In the genomic region with DNA sequence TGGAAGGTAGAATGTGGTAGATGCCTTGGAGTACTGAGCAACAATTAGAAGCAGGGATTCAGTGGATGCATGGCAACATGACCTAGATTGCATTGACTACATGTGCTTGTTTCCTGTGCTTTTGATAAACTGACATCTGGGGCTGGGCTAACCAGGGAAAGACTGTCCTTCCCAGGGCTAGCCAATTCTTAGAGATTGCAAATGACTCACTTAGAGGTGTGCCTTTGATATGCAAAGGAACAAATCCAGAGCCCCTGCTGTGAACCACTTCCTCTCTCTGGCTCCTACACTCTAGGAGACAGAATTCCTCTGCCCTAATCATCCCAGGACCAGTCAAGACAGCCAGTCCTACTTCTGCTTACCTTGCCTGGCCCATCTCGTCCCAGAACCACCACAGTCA, we compare ENCODE assay signal across 14 cellular contexts.
DNase-seq lines count a peak whose midpoint lies in the region; ATAC-seq and TF ChIP-seq lines count a peak whose summit lies in the region.
"Had no signal": no experiment of that assay in that cellular context is flagged by ENCODE, and none has a peak within 500 bp of the region (broad histone marks: within the 10 kb centered on the region; RNA-seq: fewer than 3 reads in every experiment).

No MANE protein-coding gene starts in this region.

- peaks cover 1% of the 10 kb centered on the region for H3K36me3 Mint-ChIP-seq in neural progenitor cell
- no peaks in the 10 kb centered on the region for H3K36me3 Mint-ChIP-seq in activated CD4-positive, alpha-beta T cell treated with anti-CD3 and anti-CD28 coated beads, Interleukin-2, amount 10 ng/mL, durations not matched to agents 24 days and 14 days (ENCODE audit: low read depth)
- H3K36me3 Mint-ChIP-seq: stimulated activated naive B cell treated with anti-CD40 and anti-IgM and Interleukin-4, amounts not matched to agents 10 μg/mL and 1 μg/mL and 100 μg/mL, for 72 hours had no signal

- H3K4me2 ChIP-seq in neural progenitor cell = peak overlapping the region; percentile 44

- H3K27me3 ChIP-seq in neural progenitor cell (no peaks in the 10 kb centered on the region), upper lobe of left lung (no peaks in the 10 kb centered on the region)
- H3K27me3 ChIP-seq: ovary had no signal

- H3K9me3 Mint-ChIP-seq in neural progenitor cell = peaks cover 13% of the 10 kb centered on the region
- H3K9me3 Mint-ChIP-seq in activated CD4-positive, alpha-beta T cell treated with anti-CD3 and anti-CD28 coated beads, Interleukin-2, amount 10 ng/mL, durations not matched to agents 24 days and 14 days = no peaks in the 10 kb centered on the region
- H3K9me3 Mint-ChIP-seq: stimulated activated naive B cell treated with anti-CD40 and anti-IgM and Interleukin-4, amounts not matched to agents 10 μg/mL and 1 μg/mL and 100 μg/mL, for 72 hours had no signal

- no peaks in the 10 kb centered on the region for H4K20me1 ChIP-seq in neural progenitor cell (ENCODE audit: low read depth)

- H3K4me3 ChIP-seq in NB4 (ENCODE audit: low read depth, low read length) (no peak overlapping the region), epithelial cell of esophagus (ENCODE audit: low read length) (no peak overlapping the region), neural progenitor cell (no peak overlapping the region), upper lobe of left lung (no peak overlapping the region)
- H3K4me3 ChIP-seq: ovary had no signal

- TF ChIP-seq POLR2A in NB4 (IDR thresholded peaks at IDR 0.05; ENCODE audit: extremely low read depth, insufficient read length) (no peak), upper lobe of left lung (IDR thresholded peaks at IDR 0.05) (no peak)

- TF ChIP-seq EP300 in upper lobe of left lung (IDR thresholded peaks at IDR 0.05) = no peak

- H3F3A ChIP-seq in neural progenitor cell (ENCODE audit: low read depth) = no peaks in the 10 kb centered on the region

- no peaks in the 10 kb centered on the region for H3K36me3 ChIP-seq in neural progenitor cell
- H3K36me3 ChIP-seq in upper lobe of left lung = no peaks in the 10 kb centered on the region
- H3K36me3 ChIP-seq: ovary had no signal

- DNase-seq in H4 (ENCODE audit: low spot score) = peak; percentile 79
- DNase-seq in NB4 (ENCODE audit: low read depth) = peak; percentile 17
- DNase-seq in epithelial cell of esophagus (ENCODE audit: low read depth) = peak; percentile 67
- peak; percentile 76 for DNase-seq in neural progenitor cell (ENCODE audit: low spot score)
- no peak for DNase-seq in upper lobe of left lung
- DNase-seq in activated CD4-positive, alpha-beta T cell treated with anti-CD3 and anti-CD28 coated beads, Interleukin-2, amount 10 ng/mL, durations not matched to agents 24 days and 14 days = no peak
- DNase-seq in hippocampal formation (lab: John Stamatoyannopoulos, UW) = no peak
- DNase-seq: activated CD8-positive, alpha-beta memory T cell treated with anti-CD3 and anti-CD28 coated beads, Interleukin-2, amount 50 U/mL, for 4 hours; DMS79; left cardiac atrium; NCI-H2029 treated with DMSO at 0.1 percent for 48 hours; OCI-M1; ovary; stimulated activated naive B cell treated with anti-CD40 and anti-IgM and Interleukin-4, amounts not matched to agents 10 μg/mL and 1 μg/mL and 100 μg/mL, for 72 hours had no signal

- H3K27ac Mint-ChIP-seq in neural progenitor cell = peak overlapping the region; percentile 65
- H3K27ac Mint-ChIP-seq in activated CD4-positive, alpha-beta T cell treated with anti-CD3 and anti-CD28 coated beads, Interleukin-2, amount 10 ng/mL, durations not matched to agents 24 days and 14 days = no peak overlapping the region
- H3K27ac Mint-ChIP-seq: stimulated activated naive B cell treated with anti-CD40 and anti-IgM and Interleukin-4, amounts not matched to agents 10 μg/mL and 1 μg/mL and 100 μg/mL, for 72 hours had no signal

- no peak overlapping the region for H3K27ac ChIP-seq in neural progenitor cell
- H3K27ac ChIP-seq in upper lobe of left lung = no peak overlapping the region
- H3K27ac ChIP-seq: ovary had no signal

- H3K9ac ChIP-seq in neural progenitor cell = no peak overlapping the region

- H3K4me1 ChIP-seq in neural progenitor cell = peaks cover 12% of the 10 kb centered on the region
- H3K4me1 ChIP-seq in upper lobe of left lung = peaks cover 0 to 9% (median 7%) of the 10 kb centered on the region in 4 donors

- no peak for TF ChIP-seq CTCF in NB4 (IDR thresholded peaks at IDR 0.05; ENCODE audit: low read depth, low read length)
- no peak for TF ChIP-seq CTCF in epithelial cell of esophagus (IDR thresholded peaks at IDR 0.05; ENCODE audit: insufficient read depth, low read depth, low read length, missing control alignments)
- TF ChIP-seq CTCF in neural progenitor cell (IDR thresholded peaks at IDR 0.05) = no peak
- TF ChIP-seq CTCF in upper lobe of left lung (IDR thresholded peaks at IDR 0.05) = no peak

- no peak overlapping the region for H2AFZ ChIP-seq in neural progenitor cell (replicated peaks)

- H3K4me3 Mint-ChIP-seq in neural progenitor cell = no peak overlapping the region
- no peak overlapping the region for H3K4me3 Mint-ChIP-seq in activated CD4-positive, alpha-beta T cell treated with anti-CD3 and anti-CD28 coated beads, Interleukin-2, amount 10 ng/mL, durations not matched to agents 24 days and 14 days
- H3K4me3 Mint-ChIP-seq: stimulated activated naive B cell treated with anti-CD40 and anti-IgM and Interleukin-4, amounts not matched to agents 10 μg/mL and 1 μg/mL and 100 μg/mL, for 72 hours had no signal

- ATAC-seq in upper lobe of left lung (ENCODE audit: low FRiP score in 2 of 2) = no peak
- ATAC-seq: left cardiac atrium; stimulated activated naive B cell treated with anti-CD40 and anti-IgM and Interleukin-4, amounts not matched to agents 10 μg/mL and 1 μg/mL and 100 μg/mL, for 72 hours had no signal

- no peaks in the 10 kb centered on the region for H3K9me3 ChIP-seq in neural progenitor cell (ENCODE audit: low read depth)
- no peaks in the 10 kb centered on the region for H3K9me3 ChIP-seq in upper lobe of left lung
- H3K9me3 ChIP-seq: ovary had no signal

- H3K4me1 Mint-ChIP-seq in neural progenitor cell = peaks cover 34% of the 10 kb centered on the region
- no peaks in the 10 kb centered on the region for H3K4me1 Mint-ChIP-seq in activated CD4-positive, alpha-beta T cell treated with anti-CD3 and anti-CD28 coated beads, Interleukin-2, amount 10 ng/mL, durations not matched to agents 24 days and 14 days
- H3K4me1 Mint-ChIP-seq: stimulated activated naive B cell treated with anti-CD40 and anti-IgM and Interleukin-4, amounts not matched to agents 10 μg/mL and 1 μg/mL and 100 μg/mL, for 72 hours had no signal

- 85 to 90% methylated on average over 1 of the region's 1 CpG for WGBS in upper lobe of left lung, 2 donors

- intact Hi-C loops in activated CD4-positive, alpha-beta T cell treated with anti-CD3 and anti-CD28 coated beads, Interleukin-2, amount 10 ng/mL, durations not matched to agents 24 days and 14 days (cut with micrococcal nuclease) = no loop called here

- H3K79me2 ChIP-seq in neural progenitor cell (ENCODE audit: low read depth) = no peaks in the 10 kb centered on the region

- H3K27me3 Mint-ChIP-seq in neural progenitor cell (ENCODE audit: insufficient read depth, low read depth) = peaks cover 11% of the 10 kb centered on the region
- no peaks in the 10 kb centered on the region for H3K27me3 Mint-ChIP-seq in activated CD4-positive, alpha-beta T cell treated with anti-CD3 and anti-CD28 coated beads, Interleukin-2, amount 10 ng/mL, durations not matched to agents 24 days and 14 days

Comparison
In these comparisons a context has a peak if more than half of its experiments do, and no peak if none do; other contexts are left out.
1. DNase-seq: peak in H4 (single experiment), NB4 (single experiment), epithelial cell of esophagus (single experiment) and neural progenitor cell (single experiment); none in upper lobe of left lung (0 of 2), activated CD4-positive, alpha-beta T cell treated with anti-CD3 and anti-CD28 coated beads, Interleukin-2, amount 10 ng/mL, durations not matched to agents 24 days and 14 days (single experiment) and hippocampal formation (0 of 2).